1 cellular context compared by ENCODE assay signal in genomic region chr17:39739885-39740356, GRCh38.
TF ChIP-seq lines count a peak whose summit lies in the region.

No MANE protein-coding gene starts in this region.

TF ChIP-seq in endothelial cell of umbilical vein, 7 proteins besides CTCF, POLR2A, EP300 and RAD21:
- peak; percentile 16 for TF ChIP-seq EZH2 (IDR thresholded peaks at IDR 0.05; ENCODE audit: borderline replicate concordance, low read depth, low read length, severe bottlenecking)
- TF ChIP-seq MAX (IDR thresholded peaks at IDR 0.05; ENCODE audit: insufficient read depth, insufficient read length): no peak
